In the genomic region with DNA sequence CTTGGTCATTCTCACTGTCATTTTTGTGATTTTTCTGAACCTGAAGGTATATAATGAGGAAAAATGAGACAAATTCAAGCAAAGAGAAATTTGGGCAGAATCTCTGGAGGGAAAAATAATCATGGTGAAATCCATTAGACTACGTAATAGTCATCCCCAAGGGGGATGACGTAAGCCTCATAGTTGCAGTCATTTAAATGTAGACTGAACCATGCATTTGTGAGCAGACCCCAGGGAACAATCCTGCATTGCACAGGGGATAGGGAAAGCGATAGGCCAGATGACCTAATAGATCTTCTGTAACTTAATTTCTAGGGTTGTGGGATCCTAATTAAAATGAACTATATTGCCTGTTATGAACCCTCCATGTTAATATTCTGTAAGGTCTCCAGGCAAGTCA, we compare ENCODE assay signal across 24 cellular contexts.
"Had no signal": no experiment of that assay in that cellular context is flagged by ENCODE, and none has a peak within 500 bp of the region (broad histone marks: within the 10 kb centered on the region; RNA-seq: fewer than 3 reads in every experiment).

No MANE protein-coding gene starts in this region.

- DNase-seq: activated B cell treated with CpG ODN at 0.5 μM for 24 hours; activated CD4-positive, alpha-beta T cell treated with anti-CD3 and anti-CD28 coated beads for 1 hour; activated CD4-positive, alpha-beta T cell treated with anti-CD3 and anti-CD28 coated beads, Interleukin-2, amount 10 ng/mL, durations not matched to agents 24 days and 14 days; activated CD4-positive, alpha-beta T cell treated with anti-CD3 and anti-CD28 coated beads, Interleukin-2, amount 50 U/mL, for 48 hours; activated CD8-positive, alpha-beta memory T cell treated with anti-CD3 and anti-CD28 coated beads, Interleukin-2, amount 10 ng/mL, durations not matched to agents 7 days and 5 days; activated effector memory CD4-positive, alpha-beta T cell treated with anti-CD3 and anti-CD28 coated beads, Interleukin-2, amount 50 U/mL, for 16 hours; activated naive CD4-positive, alpha-beta T cell treated with Interleukin-2 at 50 U/mL for 16 hours; activated naive CD8-positive, alpha-beta T cell treated with anti-CD3 and anti-CD28 coated beads, Interleukin-2, amount 50 U/mL, for 24 hours; activated T-cell treated with anti-CD3 and anti-CD28 coated beads, Interleukin-2, amount 50 U/mL, for 4 hours; amniotic stem cell; body of pancreas; Karpas-422; MM.1S; NCI-H146; NCI-H187 treated with DMSO at 0.1 percent for 48 hours; NCI-H2081 treated with DMSO at 0.1 percent for 48 hours; NCI-H226; NCI-H526; NCI-H82; SIG-M5; T-helper 17 cell; T-helper 9 cell had no signal

- H3K27ac ChIP-seq: ascending aorta, body of pancreas had no signal

- H3K9me3 ChIP-seq: ascending aorta, body of pancreas had no signal

- ATAC-seq: activated CD8-positive, alpha-beta memory T cell treated with anti-CD3 and anti-CD28 coated beads, Interleukin-2, amount 10 ng/mL, durations not matched to agents 7 days and 5 days; activated naive CD4-positive, alpha-beta T cell treated with anti-CD3 and anti-CD28 coated beads, Interleukin-2, amount 50 U/mL, for 72 hours; activated naive CD8-positive, alpha-beta T cell treated with anti-CD3 and anti-CD28 coated beads, Interleukin-2, amount 50 U/mL, for 24 hours; activated T-cell treated with anti-CD3 and anti-CD28 coated beads, Interleukin-2, amount 50 U/mL, for 4 hours; body of pancreas; T-helper 17 cell had no signal

- H3K4me1 ChIP-seq: ascending aorta had no signal

- H3K4me3 ChIP-seq: ascending aorta, body of pancreas had no signal

- H3K27me3 ChIP-seq: ascending aorta, body of pancreas had no signal

- H3K36me3 ChIP-seq: ascending aorta had no signal
